ENCODE assay signal across 7 cellular contexts in genomic region chr7:105808703-105809590, GRCh38.
DNase-seq lines count a peak whose midpoint lies in the region; ATAC-seq and TF ChIP-seq lines count a peak whose summit lies in the region.

No MANE protein-coding gene starts in this region.

- no peaks in the 10 kb centered on the region for H3K9me3 ChIP-seq in RWPE2 (ENCODE audit: severe bottlenecking)

- peaks cover 66 to 68% of the 10 kb centered on the region in 2 donors for H3K4me1 Mint-ChIP-seq in natural killer cell treated with Interleukin-12 subunit alpha and Interleukin-12 subunit beta and Interleukin-15 and Interleukin-18, amount 100 ng/mL, for 72 hours (ENCODE audit: low read depth in 2 of 2)

- H3K27me3 Mint-ChIP-seq in natural killer cell treated with Interleukin-12 subunit alpha and Interleukin-12 subunit beta and Interleukin-15 and Interleukin-18, amount 100 ng/mL, for 72 hours, result no peaks in the 10 kb centered on the region

- intact Hi-C loops in lower leg skin (cut with DNase I; ENCODE audit: low total_unique reads), result no loop called here

- ATAC-seq in GM18909 (IDR thresholded peaks at IDR 0.05; ENCODE audit: poor library complexity, unreplicated experiment) (peak; percentile 97), HG02981 (IDR thresholded peaks at IDR 0.05; ENCODE audit: unreplicated experiment) (peak; percentile 97), RWPE2 (ENCODE audit: low read depth) (peak; percentile 76)
- ATAC-seq in natural killer cell treated with Interleukin-12 subunit alpha and Interleukin-12 subunit beta and Interleukin-15 and Interleukin-18, amount 100 ng/mL, for 72 hours, result peak; percentile 94 to 95

- no peaks in the 10 kb centered on the region for H3K27me3 ChIP-seq in RWPE2 (ENCODE audit: insufficient read depth, poor library complexity, severe bottlenecking)

- DNase-seq in RWPE2 (ENCODE audit: low spot score) (no peak), NCI-H774 (lab: John Stamatoyannopoulos, UW) (no peak), lower leg skin (ENCODE audit: low spot score in 2 of 2) (no peak)
- peak; percentile 72 for DNase-seq in activated gamma-delta T cell treated with anti-CD3 and anti-CD28 coated beads, Interleukin-2, amount 50 U/mL, for 16 hours (ENCODE audit: low read depth)
- peak; percentile 91 for DNase-seq in natural killer cell treated with Interleukin-12 subunit alpha and Interleukin-12 subunit beta and Interleukin-15 and Interleukin-18, amount 100 ng/mL, for 72 hours (ENCODE audit: low spot score)

- TF ChIP-seq CTCF in RWPE2 (IDR thresholded peaks at IDR 0.05; ENCODE audit: poor library complexity, severe bottlenecking) (no peak), lower leg skin (IDR thresholded peaks at IDR 0.05) (no peak)

- H3K4me3 ChIP-seq in RWPE2 (ENCODE audit: severe bottlenecking) (no peak overlapping the region), lower leg skin (ENCODE audit: low read depth, poor library complexity, severe bottlenecking) (no peak overlapping the region)

- 73 to 75% methylated on average over 8 of the region's 8 CpGs for WGBS in lower leg skin, 2 donors

- H3K27ac ChIP-seq in RWPE2 (ENCODE audit: poor library complexity, severe bottlenecking), result peak overlapping the region; percentile 36

- no peaks in the 10 kb centered on the region for H3K36me3 Mint-ChIP-seq in natural killer cell treated with Interleukin-12 subunit alpha and Interleukin-12 subunit beta and Interleukin-15 and Interleukin-18, amount 100 ng/mL, for 72 hours

- H3K9me3 Mint-ChIP-seq in natural killer cell treated with Interleukin-12 subunit alpha and Interleukin-12 subunit beta and Interleukin-15 and Interleukin-18, amount 100 ng/mL, for 72 hours, result peaks cover 3% of the 10 kb centered on the region

- no peak for TF ChIP-seq POLR2A in lower leg skin (IDR thresholded peaks at IDR 0.05)

- peaks cover 31% of the 10 kb centered on the region for H3K4me1 ChIP-seq in RWPE2 (ENCODE audit: insufficient read depth, poor library complexity, severe bottlenecking)

- no peaks in the 10 kb centered on the region for H3K36me3 ChIP-seq in RWPE2 (ENCODE audit: low read depth)

- H3K27ac Mint-ChIP-seq in natural killer cell treated with Interleukin-12 subunit alpha and Interleukin-12 subunit beta and Interleukin-15 and Interleukin-18, amount 100 ng/mL, for 72 hours, result peak overlapping the region; percentile 58 to 86

- H3K4me3 Mint-ChIP-seq in natural killer cell treated with Interleukin-12 subunit alpha and Interleukin-12 subunit beta and Interleukin-15 and Interleukin-18, amount 100 ng/mL, for 72 hours, result peak overlapping the region; percentile 73

Comparison
In these comparisons a context has a peak if more than half of its experiments do, and no peak if none do; other contexts are left out.
1. DNase-seq: peak in activated gamma-delta T cell treated with anti-CD3 and anti-CD28 coated beads, Interleukin-2, amount 50 U/mL, for 16 hours (single experiment) and natural killer cell treated with Interleukin-12 subunit alpha and Interleukin-12 subunit beta and Interleukin-15 and Interleukin-18, amount 100 ng/mL, for 72 hours (single experiment); none in RWPE2 (single experiment), NCI-H774 (single experiment) and lower leg skin (0 of 2).
2. Peak in every context shown above with its lines, with median percentiles within 50 percentile points of each other: ATAC-seq.